33 cellular contexts compared by ENCODE assay signal in genomic region chr7:127913686-127914085, GRCh38.
"Had no signal": no experiment of that assay in that cellular context is flagged by ENCODE, and none has a peak within 500 bp of the region (broad histone marks: within the 10 kb centered on the region; RNA-seq: fewer than 3 reads in every experiment).

No MANE protein-coding gene starts in this region.

- H3K4me3 Mint-ChIP-seq: activated naive CD4-positive, alpha-beta T cell treated with anti-CD3 and anti-CD28 coated beads, Interleukin-2, amount 10 ng/mL, durations not matched to agents 7 days and 5 days; activated naive CD8-positive, alpha-beta T cell treated with anti-CD3 and anti-CD28 coated beads, Interleukin-2, amount 10 ng/mL, durations not matched to agents 7 days and 5 days; activated T-helper 1 cell treated with anti-CD3 and anti-CD28 coated beads, Interleukin-12 subunit alpha, Interleukin-12 subunit beta, Interleukin-2, Interleukin-4 antibody, amounts not matched to agents 30 ng/mL and 10 ng/mL and 1 ng/mL, durations not matched to agents 14 hours and 24 hours and 36 hours; mesothelial cell of epicardium; naive B cell; nephron progenitor cell; stimulated activated effector memory CD8-positive, alpha-beta T cell treated with anti-CD3 and anti-CD28 coated beads, Interleukin-12 subunit alpha, Interleukin-12 subunit beta, amount 100 ng/mL, for 72 hours; stimulated activated naive CD8-positive, alpha-beta T cell treated with anti-CD3 and anti-CD28 coated beads, Interleukin-15, amount 100 ng/mL, for 72 hours; type B pancreatic cell had no signal

- H3K9me3 ChIP-seq: heart right ventricle, left ventricle myocardium inferior, neutrophil, ovary, prostate gland, sigmoid colon, uterus had no signal

- H3K27me3 ChIP-seq: heart right ventricle, neutrophil, ovary, sigmoid colon, uterus had no signal

- H3K36me3 ChIP-seq: heart right ventricle, left ventricle myocardium inferior, neutrophil, ovary, prostate gland, sigmoid colon, uterus, WERI-Rb-1 had no signal

- H3K4me1 ChIP-seq: heart right ventricle, left ventricle myocardium inferior, prostate gland, sigmoid colon, uterus had no signal

- H3K27me3 Mint-ChIP-seq: activated naive CD4-positive, alpha-beta T cell treated with anti-CD3 and anti-CD28 coated beads, Interleukin-2, amount 10 ng/mL, durations not matched to agents 7 days and 5 days; activated naive CD8-positive, alpha-beta T cell treated with anti-CD3 and anti-CD28 coated beads, Interleukin-2, amount 10 ng/mL, durations not matched to agents 7 days and 5 days; naive B cell; stimulated activated naive CD8-positive, alpha-beta T cell treated with anti-CD3 and anti-CD28 coated beads, Interleukin-15, amount 100 ng/mL, for 72 hours; type B pancreatic cell had no signal

- H3K9me3 Mint-ChIP-seq: activated naive CD4-positive, alpha-beta T cell treated with anti-CD3 and anti-CD28 coated beads, Interleukin-2, amount 10 ng/mL, durations not matched to agents 7 days and 5 days; activated naive CD8-positive, alpha-beta T cell treated with anti-CD3 and anti-CD28 coated beads, Interleukin-2, amount 10 ng/mL, durations not matched to agents 7 days and 5 days; activated T-helper 1 cell treated with anti-CD3 and anti-CD28 coated beads, Interleukin-12 subunit alpha, Interleukin-12 subunit beta, Interleukin-2, Interleukin-4 antibody, amounts not matched to agents 30 ng/mL and 10 ng/mL and 1 ng/mL, durations not matched to agents 14 hours and 24 hours and 36 hours; mesothelial cell of epicardium; naive B cell; nephron progenitor cell; stimulated activated effector memory CD8-positive, alpha-beta T cell treated with anti-CD3 and anti-CD28 coated beads, Interleukin-12 subunit alpha, Interleukin-12 subunit beta, amount 100 ng/mL, for 72 hours; stimulated activated naive CD8-positive, alpha-beta T cell treated with anti-CD3 and anti-CD28 coated beads, Interleukin-15, amount 100 ng/mL, for 72 hours; type B pancreatic cell had no signal

- H3K27ac Mint-ChIP-seq: activated naive CD4-positive, alpha-beta T cell treated with anti-CD3 and anti-CD28 coated beads, Interleukin-2, amount 10 ng/mL, durations not matched to agents 7 days and 5 days; activated naive CD8-positive, alpha-beta T cell treated with anti-CD3 and anti-CD28 coated beads, Interleukin-2, amount 10 ng/mL, durations not matched to agents 7 days and 5 days; activated T-helper 1 cell treated with anti-CD3 and anti-CD28 coated beads, Interleukin-12 subunit alpha, Interleukin-12 subunit beta, Interleukin-2, Interleukin-4 antibody, amounts not matched to agents 30 ng/mL and 10 ng/mL and 1 ng/mL, durations not matched to agents 14 hours and 24 hours and 36 hours; mesothelial cell of epicardium; nephron progenitor cell; stimulated activated effector memory CD8-positive, alpha-beta T cell treated with anti-CD3 and anti-CD28 coated beads, Interleukin-12 subunit alpha, Interleukin-12 subunit beta, amount 100 ng/mL, for 72 hours; stimulated activated naive CD8-positive, alpha-beta T cell treated with anti-CD3 and anti-CD28 coated beads, Interleukin-15, amount 100 ng/mL, for 72 hours; type B pancreatic cell had no signal

- FAIRE-seq: endothelial cell of umbilical vein, small intestine had no signal

- H3K27ac ChIP-seq: heart right ventricle, left ventricle myocardium inferior, neutrophil, ovary, prostate gland, sigmoid colon, uterus, WERI-Rb-1 had no signal

- DNase-seq: activated CD4-positive, alpha-beta T cell treated with anti-CD3 and anti-CD28 coated beads for 48 hours; activated CD4-positive, alpha-beta T cell treated with anti-CD3 and anti-CD28 coated beads, Interleukin-2, amount 50 U/mL, for 48 hours; activated CD8-positive, alpha-beta memory T cell treated with anti-CD3 and anti-CD28 coated beads, Interleukin-2, amount 50 U/mL, for 4 hours; activated effector memory CD4-positive, alpha-beta T cell treated with anti-CD3 and anti-CD28 coated beads, Interleukin-2, amount 50 U/mL, for 16 hours; activated naive CD4-positive, alpha-beta T cell treated with anti-CD3 and anti-CD28 coated beads, Interleukin-2, amount 10 ng/mL, durations not matched to agents 7 days and 5 days; activated naive CD8-positive, alpha-beta T cell treated with anti-CD3 and anti-CD28 coated beads, Interleukin-2, amount 10 ng/mL, durations not matched to agents 7 days and 5 days; activated T-cell treated with anti-CD3 and anti-CD28 coated beads, Interleukin-2, amount 50 U/mL, for 1 hour; amniotic stem cell; caudate nucleus; foreskin melanocyte; heart right ventricle; islet precursor cell; left ventricle myocardium inferior; naive B cell; nephron progenitor cell; ovary; sigmoid colon; small intestine; stimulated activated CD4-positive, alpha-beta T cell treated with anti-CD3 and anti-CD28 coated beads, Interleukin-4, amount 100 ng/mL, for 24 hours; stimulated activated naive CD8-positive, alpha-beta T cell treated with anti-CD3 and anti-CD28 coated beads, Interleukin-15, amount 100 ng/mL, for 72 hours; substantia nigra; uterus; WERI-Rb-1 had no signal

- ATAC-seq: activated CD4-positive, CD25-positive, alpha-beta regulatory T cell treated with anti-CD3 and anti-CD28 coated beads, Interleukin-2, amount 50 U/mL, for 24 hours; esophagus mucosa; heart right ventricle; stimulated activated effector memory CD8-positive, alpha-beta T cell treated with anti-CD3 and anti-CD28 coated beads, Interleukin-12 subunit alpha, Interleukin-12 subunit beta, amount 100 ng/mL, for 72 hours; stimulated activated naive CD8-positive, alpha-beta T cell treated with anti-CD3 and anti-CD28 coated beads, Interleukin-15, amount 100 ng/mL, for 72 hours had no signal

- H3K4me3 ChIP-seq: heart right ventricle, left ventricle myocardium inferior, lung, ovary, prostate gland, sigmoid colon, uterus had no signal

- H3K4me1 Mint-ChIP-seq: activated naive CD4-positive, alpha-beta T cell treated with anti-CD3 and anti-CD28 coated beads, Interleukin-2, amount 10 ng/mL, durations not matched to agents 7 days and 5 days had no signal

- H3K36me3 Mint-ChIP-seq: mesothelial cell of epicardium had no signal
